In genomic region chr15:99335508-99335907, GRCh38 we compare ENCODE assay signal across 22 cellular contexts.
"Had no signal": no experiment of that assay in that cellular context is flagged by ENCODE, and none has a peak within 500 bp of the region (broad histone marks: within the 10 kb centered on the region; RNA-seq: fewer than 3 reads in every experiment).

No MANE protein-coding gene starts in this region.

- H3K4me3 ChIP-seq: colonic mucosa, esophagus squamous epithelium, left lung, lung, neural progenitor cell, prostate gland, spleen, tibial nerve, upper lobe of right lung had no signal

- H3K27me3 ChIP-seq: colonic mucosa, esophagus squamous epithelium, left lung, neural progenitor cell, spleen, tibial nerve, upper lobe of right lung had no signal

- DNase-seq: colonic mucosa; dermis blood vessel endothelial cell; esophagus squamous epithelium; foreskin melanocyte; islet precursor cell; left lung; mesenchymal stem cell; midbrain; occipital lobe; spleen; stimulated activated CD4-positive, alpha-beta T cell treated with anti-CD3 and anti-CD28 coated beads, Interleukin-15, amount 100 ng/mL, for 24 hours; stimulated activated CD4-positive, alpha-beta T cell treated with anti-CD3 and anti-CD28 coated beads, Interleukin-1b, Interleukin-23, amount 100 ng/mL, for 48 hours; stimulated activated CD4-positive, alpha-beta T cell treated with anti-CD3 and anti-CD28 coated beads, Interleukin-4, amount 100 ng/mL, for 24 hours; upper lobe of right lung had no signal

- H3K27ac ChIP-seq: colonic mucosa, esophagus squamous epithelium, left lung, neural progenitor cell, parathyroid adenoma, prostate gland, spleen, tibial nerve, upper lobe of right lung had no signal

- H3K9me3 ChIP-seq: colonic mucosa, esophagus squamous epithelium, left lung, prostate gland, spleen, tibial nerve, upper lobe of right lung had no signal

- H3K4me1 ChIP-seq: colonic mucosa, left lung, neural progenitor cell, parathyroid adenoma, prostate gland, spleen, tibial nerve, upper lobe of right lung had no signal

- ATAC-seq: left lung; natural killer cell treated with Interleukin-12 subunit alpha and Interleukin-12 subunit beta and Interleukin-15 and Interleukin-18, amount 100 ng/mL, for 72 hours; sciatic nerve; stimulated activated memory B cell treated with anti-CD40 and anti-IgM and Interleukin-4, amounts not matched to agents 10 μg/mL and 1 μg/mL and 100 μg/mL, for 72 hours; upper lobe of right lung had no signal
